Comparison of ENCODE assay signal across 20 cellular contexts in the genomic region with DNA sequence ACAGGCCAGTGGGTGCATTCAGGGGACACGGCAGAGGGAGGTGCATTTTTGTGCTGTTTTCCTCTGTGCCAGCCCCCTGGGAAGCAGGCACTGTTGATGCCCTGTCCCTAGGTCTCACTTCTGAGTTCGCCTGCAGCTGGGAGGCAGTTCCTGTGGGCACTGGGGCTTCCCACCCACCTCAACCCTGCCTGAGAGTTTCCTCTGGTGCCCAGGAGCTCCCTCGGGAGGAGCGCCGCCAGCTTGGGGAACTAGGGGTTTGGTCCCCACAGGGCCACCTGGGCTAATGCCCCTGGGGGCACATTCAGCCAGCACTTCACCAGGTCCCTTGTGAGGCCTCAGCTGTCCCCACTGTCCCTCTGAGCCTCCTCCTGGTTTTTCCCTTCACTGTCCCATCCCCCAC.
"Had no signal": no experiment of that assay in that cellular context is flagged by ENCODE, and none has a peak within 500 bp of the region (broad histone marks: within the 10 kb centered on the region; RNA-seq: fewer than 3 reads in every experiment).

No MANE protein-coding gene starts in this region.

- H3K36me3 Mint-ChIP-seq: brain had no signal

- H3K27ac Mint-ChIP-seq: activated CD4-positive, alpha-beta memory T cell treated with anti-CD3 and anti-CD28 coated beads for 36 hours; activated CD4-positive, alpha-beta T cell treated with anti-CD3 and anti-CD28 coated beads for 36 hours; activated naive CD4-positive, alpha-beta T cell treated with anti-CD3 and anti-CD28 coated beads for 36 hours; activated T-helper 2 cell treated with anti-CD3 and anti-CD28 coated beads, Interferon-gamma antibody, Interleukin-2, Interleukin-4, amounts not matched to agents 10 μg/mL and 5 μg/mL and 100 μg/mL, durations not matched to agents 14 hours and 24 hours and 36 hours had no signal

- H3K4me3 Mint-ChIP-seq: activated CD4-positive, alpha-beta memory T cell treated with anti-CD3 and anti-CD28 coated beads for 36 hours; activated CD4-positive, alpha-beta T cell treated with anti-CD3 and anti-CD28 coated beads for 36 hours; activated naive CD4-positive, alpha-beta T cell treated with anti-CD3 and anti-CD28 coated beads for 36 hours; brain; central memory CD8-positive, alpha-beta T cell had no signal

- H3K36me3 ChIP-seq: left lung, right lobe of liver, stomach, upper lobe of left lung had no signal

- FAIRE-seq: frontal cortex, keratinocyte, small intestine had no signal

- DNase-seq: activated CD4-positive, alpha-beta memory T cell treated with anti-CD3 and anti-CD28 coated beads for 36 hours; activated CD4-positive, alpha-beta T cell treated with anti-CD3 and anti-CD28 coated beads for 36 hours; activated naive CD4-positive, alpha-beta T cell treated with anti-CD3 and anti-CD28 coated beads for 36 hours; small intestine; stimulated activated CD4-positive, alpha-beta T cell treated with anti-CD3 and anti-CD28 coated beads, Interleukin-15, amount 100 ng/mL, for 24 hours; stimulated activated CD4-positive, alpha-beta T cell treated with anti-CD3 and anti-CD28 coated beads, Interleukin-2, amount 100 ng/mL, for 48 hours; stomach; SW 1271; T-helper 2 cell; testis; upper lobe of left lung had no signal

- H3K27ac ChIP-seq: coronary artery, left lung, psoas muscle, testis, upper lobe of left lung had no signal

- H3K4me3 ChIP-seq: coronary artery, left lung, psoas muscle, right lobe of liver, stomach, testis, upper lobe of left lung had no signal

- H3K9me3 Mint-ChIP-seq: activated CD4-positive, alpha-beta memory T cell treated with anti-CD3 and anti-CD28 coated beads for 36 hours; activated naive CD4-positive, alpha-beta T cell treated with anti-CD3 and anti-CD28 coated beads for 36 hours; activated T-helper 2 cell treated with anti-CD3 and anti-CD28 coated beads, Interferon-gamma antibody, Interleukin-2, Interleukin-4, amounts not matched to agents 10 μg/mL and 5 μg/mL and 100 μg/mL, durations not matched to agents 14 hours and 24 hours and 36 hours; central memory CD8-positive, alpha-beta T cell had no signal

- H3K4me1 Mint-ChIP-seq: activated CD4-positive, alpha-beta T cell treated with anti-CD3 and anti-CD28 coated beads for 36 hours; central memory CD8-positive, alpha-beta T cell had no signal

- H3K9me3 ChIP-seq: left lung, psoas muscle, right lobe of liver, stomach, testis, upper lobe of left lung had no signal

- H3K27me3 Mint-ChIP-seq: activated CD4-positive, alpha-beta memory T cell treated with anti-CD3 and anti-CD28 coated beads for 36 hours; activated CD4-positive, alpha-beta T cell treated with anti-CD3 and anti-CD28 coated beads for 36 hours; brain; central memory CD8-positive, alpha-beta T cell had no signal

- ATAC-seq: activated CD4-positive, alpha-beta T cell treated with anti-CD3 and anti-CD28 coated beads for 36 hours; left lung; psoas muscle had no signal

- H3K27me3 ChIP-seq: left lung, right lobe of liver, stomach, testis, upper lobe of left lung had no signal

- H3K4me1 ChIP-seq: testis had no signal
